Comparison of ENCODE assay signal across 1 cellular context in genomic region chr9:18447131-18447530, GRCh38.
TF ChIP-seq lines count a peak whose summit lies in the region.

No MANE protein-coding gene starts in this region.

TF ChIP-seq in H1, 55 proteins besides CTCF, POLR2A, EP300 and RAD21:
- TF ChIP-seq SP2 (IDR thresholded peaks at IDR 0.05; ENCODE audit: low read length) (no peak), TCF12 (IDR thresholded peaks at IDR 0.05; ENCODE audit: low read depth, low read length) (no peak), NANOG (IDR thresholded peaks at IDR 0.05; ENCODE audit: insufficient read depth, low read depth, low read length, poor library complexity, severe bottlenecking) (no peak), CEBPB (IDR thresholded peaks at IDR 0.05; ENCODE audit: low read depth, low read length) (no peak), CHD2 (IDR thresholded peaks at IDR 0.05; ENCODE audit: low read length) (no peak), KDM1A (IDR thresholded peaks at IDR 0.05; ENCODE audit: borderline replicate concordance, low read length) (no peak), TBP (IDR thresholded peaks at IDR 0.05; ENCODE audit: low read depth, low read length) (no peak), USF2 (IDR thresholded peaks at IDR 0.05; ENCODE audit: low read length) (no peak), KDM5A (IDR thresholded peaks at IDR 0.05; ENCODE audit: low read length) (no peak), RFX5 (IDR thresholded peaks at IDR 0.05; ENCODE audit: borderline replicate concordance, low read depth, low read length) (no peak), EGR1 (IDR thresholded peaks at IDR 0.05; ENCODE audit: borderline replicate concordance, low read depth, low read length) (no peak)
